9 cellular contexts compared by ENCODE assay signal in the genomic region with DNA sequence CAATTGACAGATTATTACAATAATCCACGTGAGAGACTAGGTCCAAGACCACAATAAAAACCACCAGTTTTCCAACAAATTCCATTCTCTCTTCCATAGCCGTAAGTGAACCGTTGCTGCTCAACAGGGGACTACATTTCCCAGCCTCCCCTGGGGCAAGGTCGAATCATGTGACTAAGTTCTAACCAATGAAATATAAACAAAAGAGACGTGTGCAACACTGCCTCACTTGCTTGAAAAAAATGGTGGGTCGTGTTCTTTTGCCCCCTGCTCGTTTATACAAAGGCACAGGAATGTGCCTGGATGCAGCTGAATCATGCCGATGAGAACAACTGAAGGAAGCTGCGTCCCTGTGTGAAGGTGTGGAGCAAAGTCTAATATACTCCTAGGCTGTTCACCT. TPM values are rescaled to one million over a fixed set of nuclear protein-coding genes. Genes with fewer than 3 reads are reported as not detected.
DNase-seq lines count a peak whose midpoint lies in the region; ATAC-seq, FAIRE-seq and TF ChIP-seq lines count a peak whose summit lies in the region.
"Had no signal": no experiment of that assay in that cellular context is flagged by ENCODE, and none has a peak within 500 bp of the region (broad histone marks: within the 10 kb centered on the region; RNA-seq: fewer than 3 reads in every experiment).

No MANE protein-coding gene starts in this region.

- no peak for TF ChIP-seq CTCF in WERI-Rb-1 (IDR thresholded peaks at IDR 0.05; ENCODE audit: low read depth, low read length)

- peaks cover 4% of the 10 kb centered on the region in 2 donors for H3K27me3 Mint-ChIP-seq in CD4-positive, alpha-beta memory T cell

- FAIRE-seq in HTR-8/SVneo (lab: Jason Lieb, UNC), result no peak

- H3K27me3 ChIP-seq in WERI-Rb-1 (ENCODE audit: insufficient read depth, low read depth, severe bottlenecking), result no peaks in the 10 kb centered on the region
- H3K27me3 ChIP-seq in CD4-positive, alpha-beta memory T cell (ENCODE audit: insufficient read depth, low read length), result no peaks in the 10 kb centered on the region

- no peaks in the 10 kb centered on the region for H3K9me3 ChIP-seq in WERI-Rb-1 (ENCODE audit: severe bottlenecking)
- no peaks in the 10 kb centered on the region for H3K9me3 ChIP-seq in CD4-positive, alpha-beta memory T cell (ENCODE audit: control insufficient read depth in 1 of 2, low read length in 2 of 2)

- H3K4me3 ChIP-seq in WERI-Rb-1 (ENCODE audit: low read depth, low read length), result no peak overlapping the region
- no peak overlapping the region for H3K4me3 ChIP-seq in CD4-positive, alpha-beta memory T cell (ENCODE audit: low read length in 2 of 2)

- H3K9me3 Mint-ChIP-seq in CD4-positive, alpha-beta memory T cell, result peaks cover 0 to 6% (median 1%) of the 10 kb centered on the region in 8 donors
- H3K9me3 Mint-ChIP-seq: activated B cell treated with CpG ODN at 0.5 μM for 24 hours had no signal

- intact Hi-C loops in CD4-positive, alpha-beta memory T cell (cut with micrococcal nuclease), result no loop called here

- no peaks in the 10 kb centered on the region for H3K36me3 Mint-ChIP-seq in CD4-positive, alpha-beta memory T cell

- CTCF ChIA-PET in CD4-positive, alpha-beta memory T cell (lab: Charles Lee; ENCODE audit: partially characterized antibody), result no interaction called here

- H3K4me3 Mint-ChIP-seq in CD4-positive, alpha-beta memory T cell, result no peak overlapping the region
- H3K4me3 Mint-ChIP-seq: activated B cell treated with CpG ODN at 0.5 μM for 24 hours had no signal

- H3K27ac Mint-ChIP-seq in CD4-positive, alpha-beta memory T cell, result no peak overlapping the region
- H3K27ac Mint-ChIP-seq: activated B cell treated with CpG ODN at 0.5 μM for 24 hours had no signal

- no peaks in the 10 kb centered on the region for H3K36me3 ChIP-seq in WERI-Rb-1
- no peaks in the 10 kb centered on the region for H3K36me3 ChIP-seq in CD4-positive, alpha-beta memory T cell (ENCODE audit: insufficient read depth, low read length)

- DNase-seq in A172 (ENCODE audit: low spot score) (peak; percentile 57), HTR-8/SVneo (ENCODE audit: insufficient read length, low spot score) (peak; percentile 34), WERI-Rb-1 (peak; percentile 48), iPS DF 19.7 (ENCODE audit: low read depth, low spot score) (peak; percentile 88), mesenteric fat pad (ENCODE audit: low spot score) (no peak)
- no peak for DNase-seq in CD4-positive, alpha-beta memory T cell
- no peak for DNase-seq in activated naive CD4-positive, alpha-beta T cell (lab: John Stamatoyannopoulos, UW)
- DNase-seq: activated B cell treated with CpG ODN at 0.5 μM for 24 hours had no signal

- no peaks in the 10 kb centered on the region for H3K4me1 Mint-ChIP-seq in CD4-positive, alpha-beta memory T cell
- H3K4me1 Mint-ChIP-seq: activated B cell treated with CpG ODN at 0.5 μM for 24 hours had no signal

- POLR2A ChIA-PET in CD4-positive, alpha-beta memory T cell (lab: Charles Lee; ENCODE audit: partially characterized antibody), result interaction anchor here (0.7 kb wide), 1 partner anchor 33 kb away, joined by 3 read pairs; no protein-coding TSS in a partner anchor

- no peak overlapping the region for H3K27ac ChIP-seq in WERI-Rb-1
- H3K27ac ChIP-seq in CD4-positive, alpha-beta memory T cell (ENCODE audit: low read depth, low read length), result no peak overlapping the region

- ATAC-seq in HG03039 (IDR thresholded peaks at IDR 0.05; ENCODE audit: unreplicated experiment), result no peak

- no peaks in the 10 kb centered on the region for H3K4me1 ChIP-seq in CD4-positive, alpha-beta memory T cell (ENCODE audit: insufficient read depth, low read length)

RNA-seq across cellular contexts. Expression of a gene that starts 51.1 kb away (rescaled TPM):
- total RNA-seq in A172 (2014; rRNA removed; shearing (Covaris generic)), result 39.9 and 46.0 TPM in 2 replicates
- 66.4 TPM for total RNA-seq in mesenteric fat pad
- not detected for total RNA-seq in CD4-positive, alpha-beta memory T cell
- polyA plus RNA-seq in CD4-positive, alpha-beta memory T cell, result not detected
- total RNA-seq: activated B cell treated with CpG ODN at 0.5 μM for 24 hours had no signal

Comparison
In these comparisons a context has a peak if more than half of its experiments do, and no peak if none do; other contexts are left out.
1. DNase-seq: peak in A172 (single experiment), HTR-8/SVneo (single experiment), WERI-Rb-1 (single experiment) and iPS DF 19.7 (single experiment); none in mesenteric fat pad (single experiment), CD4-positive, alpha-beta memory T cell (0 of 5) and activated naive CD4-positive, alpha-beta T cell (0 of 4).
2. RNA of a gene that starts 51.1 kb away (total RNA-seq): 66.4 TPM in mesenteric fat pad (single experiment) and 39.9 to 46.0 TPM in A172; not detected in CD4-positive, alpha-beta memory T cell; every median in the first group is over 10 times any median in the second.